Comparison of ENCODE assay signal across 1 cellular context in the genomic region with DNA sequence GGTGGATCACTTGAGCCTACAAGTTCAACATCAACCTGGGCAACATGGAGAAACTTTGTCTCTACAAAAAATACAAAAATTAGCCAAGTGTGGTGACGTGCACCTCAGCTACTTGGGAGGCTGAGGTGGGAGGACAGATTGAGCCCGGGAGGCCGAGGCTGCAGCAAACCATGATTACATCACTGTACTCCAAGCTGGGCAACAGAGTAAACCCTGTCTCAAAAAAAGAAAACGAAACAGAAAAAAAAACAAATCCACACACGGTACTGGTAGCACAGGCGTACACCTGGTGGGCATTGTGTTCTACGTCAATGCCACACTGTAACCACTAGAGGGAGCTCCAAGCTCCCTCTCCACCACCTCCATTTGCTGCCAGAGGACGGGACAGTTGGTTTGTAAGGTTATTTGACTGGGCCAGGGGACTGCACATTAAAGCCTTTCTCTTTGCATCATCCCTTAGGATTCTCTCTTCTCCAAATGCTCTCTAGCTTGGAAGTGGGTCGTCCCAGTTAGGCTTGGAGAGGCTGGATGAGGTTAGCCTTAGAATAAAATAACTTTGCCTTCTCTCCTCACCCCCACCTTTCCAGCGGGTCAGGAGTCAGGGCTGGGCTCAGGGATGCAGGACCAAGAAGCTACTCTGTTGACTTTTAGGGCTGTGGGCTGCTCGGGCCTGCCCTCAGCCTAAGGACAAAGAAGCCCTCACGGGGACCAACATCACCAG.
TF ChIP-seq lines count a peak whose summit lies in the region.

No MANE protein-coding gene starts in this region.

TF ChIP-seq in K562, 482 proteins besides CTCF, POLR2A, EP300 and RAD21 (continued from another document and continues in another):
- TF ChIP-seq THAP12 (CRISPR knock-in tag; IDR thresholded peaks at IDR 0.05) = no peak
- TF ChIP-seq RERE (CRISPR knock-in tag; IDR thresholded peaks at IDR 0.05; ENCODE audit: borderline replicate concordance) = no peak
- no peak for TF ChIP-seq ARID4B (CRISPR knock-in tag; IDR thresholded peaks at IDR 0.05)
- no peak for TF ChIP-seq BMI1 (IDR thresholded peaks at IDR 0.05; ENCODE audit: low read length)
- TF ChIP-seq STAG1 (CRISPR knock-in tag; IDR thresholded peaks at IDR 0.05; ENCODE audit: borderline replicate concordance) = peak; percentile 40; the same call in 1 of the 2 replicates
- no peak for TF ChIP-seq PBX2 (CRISPR knock-in tag; IDR thresholded peaks at IDR 0.05; ENCODE audit: low read depth)
- no peak for TF ChIP-seq PBX2 (tag; conservative IDR thresholded peaks at IDR 0.05; ENCODE audit: low read depth)
- no peak for TF ChIP-seq ZNF57 (CRISPR knock-in tag; IDR thresholded peaks at IDR 0.05)
- no peak for TF ChIP-seq KLF10 (CRISPR knock-in tag; IDR thresholded peaks at IDR 0.05)
- TF ChIP-seq ZHX1 (conservative IDR thresholded peaks at IDR 0.05; ENCODE audit: low read length) = no peak
- TF ChIP-seq GTF2E2 (tag; IDR thresholded peaks at IDR 0.05) = no peak
- TF ChIP-seq ZNF143 (CRISPR knock-in tag; IDR thresholded peaks at IDR 0.05) = no peak
- TF ChIP-seq ZNF717 (CRISPR knock-in tag; IDR thresholded peaks at IDR 0.05) = no peak
- TF ChIP-seq CREM (IDR thresholded peaks at IDR 0.05; ENCODE audit: low read depth) = peak; percentile 88
- TF ChIP-seq HNRNPH1 (optimal IDR thresholded peaks at IDR 0.05; ENCODE audit: low read depth, low read length) = no peak
- TF ChIP-seq, protein P1, sequence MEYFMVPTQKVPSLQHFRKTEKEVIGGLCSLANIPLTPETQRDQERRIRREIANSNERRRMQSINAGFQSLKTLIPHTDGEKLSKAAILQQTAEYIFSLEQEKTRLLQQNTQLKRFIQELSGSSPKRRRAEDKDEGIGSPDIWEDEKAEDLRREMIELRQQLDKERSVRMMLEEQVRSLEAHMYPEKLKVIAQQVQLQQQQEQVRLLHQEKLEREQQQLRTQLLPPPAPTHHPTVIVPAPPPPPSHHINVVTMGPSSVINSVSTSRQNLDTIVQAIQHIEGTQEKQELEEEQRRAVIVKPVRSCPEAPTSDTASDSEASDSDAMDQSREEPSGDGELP (CRISPR knock-in tag; IDR thresholded peaks at IDR 0.05; ENCODE audit: borderline replicate concordance) = 0 out of 2 replicates have a peak, but pooled peaks have one; percentile 28
- no peak for TF ChIP-seq ZBED1 (IDR thresholded peaks at IDR 0.05)
- TF ChIP-seq CREB1 (IDR thresholded peaks at IDR 0.05) = 0 out of 2 replicates have a peak, but pooled peaks have one; percentile 26
- TF ChIP-seq CREB1 (CRISPR knock-in tag; IDR thresholded peaks at IDR 0.05) = peak; percentile 61
- no peak for TF ChIP-seq TAF1 (IDR thresholded peaks at IDR 0.05; ENCODE audit: control insufficient read depth, extremely low read depth, insufficient read depth, low read length, severe bottlenecking)
- no peak for TF ChIP-seq TSHZ1 (CRISPR knock-in tag; IDR thresholded peaks at IDR 0.05)
- peak; percentile 37; the same call in 1 of the 2 replicates for TF ChIP-seq JUND (IDR thresholded peaks at IDR 0.05; ENCODE audit: borderline replicate concordance, low read depth, low read length)
- TF ChIP-seq JUND (tag; IDR thresholded peaks at IDR 0.05; ENCODE audit: borderline replicate concordance, low read depth, low read length) = no peak; the same call in 2 of the 3 replicates
- no peak for TF ChIP-seq ATF1 (CRISPR knock-in tag; IDR thresholded peaks at IDR 0.05)
- 0 out of 2 replicates have a peak, but pooled peaks have one; percentile 15 for TF ChIP-seq ATF1 (tag; IDR thresholded peaks at IDR 0.05)
